ENCODE assay signal across 24 cellular contexts in the genomic region with DNA sequence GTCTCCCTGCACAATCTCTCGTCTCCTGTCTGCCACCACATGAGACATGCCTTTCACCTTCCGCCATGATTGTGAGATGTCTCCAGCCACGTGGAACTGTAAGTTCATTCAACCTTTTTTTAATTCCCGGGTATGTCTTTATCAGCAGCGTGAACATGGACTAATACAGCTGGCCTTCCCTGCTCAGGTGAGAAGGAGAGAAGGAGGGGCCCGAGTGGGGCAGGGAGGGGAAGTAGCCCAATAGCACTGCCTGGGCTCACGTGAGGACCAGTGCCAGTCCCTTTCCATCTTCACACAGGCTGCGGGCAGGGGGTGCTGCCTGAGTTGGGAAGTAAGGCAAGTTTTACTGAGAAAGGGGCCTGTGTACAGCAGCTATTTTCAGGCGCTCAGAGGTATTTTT.
"Had no signal": no experiment of that assay in that cellular context is flagged by ENCODE, and none has a peak within 500 bp of the region (broad histone marks: within the 10 kb centered on the region; RNA-seq: fewer than 3 reads in every experiment).

No MANE protein-coding gene starts in this region.

- H3K9ac ChIP-seq: neural progenitor cell, parathyroid adenoma had no signal

- H3K4me2 ChIP-seq: neural progenitor cell had no signal

- H3K4me3 ChIP-seq: neural progenitor cell, ovary, psoas muscle, right lobe of liver, sigmoid colon, stomach, thoracic aorta, thyroid gland, tibial nerve, upper lobe of left lung, vagina had no signal

- H2AFZ ChIP-seq: neural progenitor cell, parathyroid adenoma had no signal

- ATAC-seq: psoas muscle; right cardiac atrium; right lobe of liver; stimulated activated effector memory CD8-positive, alpha-beta T cell treated with anti-CD3 and anti-CD28 coated beads, Interleukin-12 subunit alpha, Interleukin-12 subunit beta, amount 100 ng/mL, for 72 hours; stimulated activated naive B cell treated with anti-CD40 and anti-IgM and Interleukin-4, amounts not matched to agents 10 μg/mL and 1 μg/mL and 100 μg/mL, for 72 hours had no signal

- H3K36me3 ChIP-seq: neural progenitor cell, ovary, right lobe of liver, sigmoid colon, stomach, thoracic aorta, thyroid gland, tibial nerve, upper lobe of left lung, vagina had no signal

- H3K27ac ChIP-seq: neural progenitor cell, ovary, parathyroid adenoma, psoas muscle, right lobe of liver, sigmoid colon, stomach, thoracic aorta, thyroid gland, tibial nerve, upper lobe of left lung, vagina had no signal

- DNase-seq: occipital lobe; ovary; posterior cingulate gyrus; psoas muscle; right cardiac atrium; right lobe of liver; sigmoid colon; small intestine; stimulated activated CD4-positive, alpha-beta T cell treated with anti-CD3 and anti-CD28 coated beads, Interleukin-15, amount 100 ng/mL, for 24 hours; stimulated activated CD4-positive, alpha-beta T cell treated with anti-CD3 and anti-CD28 coated beads, Interleukin-2, amount 100 ng/mL, for 24 hours; stimulated activated CD4-positive, alpha-beta T cell treated with anti-CD3 and anti-CD28 coated beads, Interleukin-2, amount 100 ng/mL, for 48 hours; stimulated activated CD4-positive, alpha-beta T cell treated with anti-CD3 and anti-CD28 coated beads, Interleukin-4, amount 100 ng/mL, for 24 hours; stimulated activated naive B cell treated with anti-CD40 and anti-IgM and Interleukin-4, amounts not matched to agents 10 μg/mL and 1 μg/mL and 100 μg/mL, for 72 hours; stimulated activated naive CD4-positive, alpha-beta T cell treated with Interleukin-2 at 50 U/mL for 16 hours; stomach; thyroid gland; trophoblast cell; upper lobe of left lung had no signal

- H3K79me2 ChIP-seq: parathyroid adenoma had no signal

- H3K4me1 ChIP-seq: neural progenitor cell, parathyroid adenoma, psoas muscle, sigmoid colon, thyroid gland, tibial nerve, vagina had no signal

- H3K27me3 ChIP-seq: neural progenitor cell, ovary, right lobe of liver, sigmoid colon, stomach, thyroid gland, tibial nerve, upper lobe of left lung, vagina had no signal

- H3K9me3 ChIP-seq: ovary, psoas muscle, right lobe of liver, sigmoid colon, stomach, thoracic aorta, thyroid gland, tibial nerve, upper lobe of left lung, vagina had no signal
